ENCODE assay signal across 1 cellular context in genomic region chr10:63169624-63170023, GRCh38.
TF ChIP-seq lines count a peak whose summit lies in the region.

No MANE protein-coding gene starts in this region.

TF ChIP-seq in SK-N-SH treated with all-trans-retinoic acid at 6 μM for 48 hours, 23 proteins besides CTCF, POLR2A, EP300 and RAD21 (continued from another document):
- TF ChIP-seq OSR1 (CRISPR knock-in tag; IDR thresholded peaks at IDR 0.05) (no peak), ZC3H10 (CRISPR knock-in tag; IDR thresholded peaks at IDR 0.05) (no peak), RARB (CRISPR knock-in tag; IDR thresholded peaks at IDR 0.05) (no peak), SNAI2 (CRISPR knock-in tag; IDR thresholded peaks at IDR 0.05) (no peak), TCF4 (CRISPR knock-in tag; IDR thresholded peaks at IDR 0.05; ENCODE audit: borderline replicate concordance) (no peak), ARNTL (CRISPR knock-in tag; IDR thresholded peaks at IDR 0.05; ENCODE audit: borderline replicate concordance, low read depth) (no peak), CSDC2 (CRISPR knock-in tag; IDR thresholded peaks at IDR 0.05) (no peak), GLIS3 (CRISPR knock-in tag; IDR thresholded peaks at IDR 0.05) (no peak)
